In the genomic region with DNA sequence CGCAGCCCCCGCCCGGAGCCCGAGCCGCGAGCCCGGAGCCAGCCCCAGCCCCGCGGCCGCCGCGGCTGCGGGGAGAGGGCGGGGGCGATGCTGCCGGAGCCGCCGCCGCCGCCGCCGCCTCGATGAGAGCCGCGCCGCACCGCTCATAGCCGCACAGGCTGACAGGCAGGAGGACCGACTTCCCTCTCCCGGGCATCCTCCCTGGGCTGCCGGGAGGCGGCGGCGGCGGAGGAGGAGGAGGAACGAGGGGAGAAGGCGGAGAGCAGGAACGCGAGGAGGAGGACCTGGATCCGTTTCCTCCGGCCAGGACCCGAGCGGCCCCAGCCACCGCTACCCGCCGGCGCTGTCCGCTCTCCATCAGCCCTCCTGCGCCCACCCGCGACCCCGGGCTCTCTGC, we compare ENCODE assay signal across 8 cellular contexts. TPM values are rescaled to one million over a fixed set of nuclear protein-coding genes. Genes with fewer than 3 reads are reported as not detected.
A peak's percentile ranks its signal among the peaks of the same experiment; 100 is the strongest.
DNase-seq lines count a peak whose midpoint lies in the region; ATAC-seq and TF ChIP-seq lines count a peak whose summit lies in the region.

No MANE protein-coding gene starts in this region.

- H3K4me1 ChIP-seq in esophagus muscularis mucosa: peaks cover 16 to 48% (median 42%) of the 10 kb centered on the region in 4 donors

- no peak for TF ChIP-seq EP300 in esophagus muscularis mucosa (IDR thresholded peaks at IDR 0.05)

- H3K27ac Mint-ChIP-seq in T-helper 17 cell (no peak overlapping the region), nephron progenitor cell (no peak overlapping the region)

- H3K9me3 Mint-ChIP-seq in nephron progenitor cell: no peaks in the 10 kb centered on the region

- TF ChIP-seq CTCF in esophagus muscularis mucosa (IDR thresholded peaks at IDR 0.05) (no peak), nephron progenitor cell (IDR thresholded peaks at IDR 0.05) (no peak)

- no peaks in the 10 kb centered on the region for H3K36me3 ChIP-seq in esophagus muscularis mucosa

- peak overlapping the region; percentile 89 to 96 (median 92) for H3K4me3 ChIP-seq in esophagus muscularis mucosa

- in situ Hi-C loops in Caki2 (cut with HindIII; ENCODE audit: low pct_unique_long_range_greater_than_20kb, low sequenced_read_pairs): no loop called here

- H3K9me3 ChIP-seq in T-helper 17 cell (ENCODE audit: control insufficient read depth, low read length, poor library complexity, severe bottlenecking) (no peaks in the 10 kb centered on the region), esophagus muscularis mucosa (no peaks in the 10 kb centered on the region)

- intact Hi-C loops in esophagus muscularis mucosa (cut with DNase I): loop anchor here (5.0 to 10.0 kb wide), 2 partner anchors 79 to 237 kb away; no protein-coding TSS in a partner anchor

- DNase-seq in Caki2 (ENCODE audit: low read depth): peak; percentile 43
- no peak for DNase-seq in T-helper 17 cell
- no peak for DNase-seq in esophagus muscularis mucosa (ENCODE audit: extremely low spot score)
- DNase-seq in nephron progenitor cell: no peak
- DNase-seq in NCI-H187 (lab: John Stamatoyannopoulos, UW): no peak
- DNase-seq in central memory CD4-positive, alpha-beta T cell: no peak

- peaks cover 18% of the 10 kb centered on the region for H3K4me1 Mint-ChIP-seq in T-helper 17 cell
- H3K4me1 Mint-ChIP-seq in nephron progenitor cell: peaks cover 37% of the 10 kb centered on the region

- H3K27me3 ChIP-seq in esophagus muscularis mucosa: peaks cover 0 to 11% (median 0%) of the 10 kb centered on the region in 4 donors

- H3K36me3 Mint-ChIP-seq in T-helper 17 cell (ENCODE audit: low read depth) (peaks cover 5% of the 10 kb centered on the region), nephron progenitor cell (ENCODE audit: low read depth) (no peaks in the 10 kb centered on the region)

- ATAC-seq in GM19372 (IDR thresholded peaks at IDR 0.05; ENCODE audit: low read depth, unreplicated experiment) (peak; percentile 25), HG03280 (IDR thresholded peaks at IDR 0.05; ENCODE audit: unreplicated experiment) (peak; percentile 37), T-helper 17 cell (peak; percentile 53)

- no peak for TF ChIP-seq POLR2A in esophagus muscularis mucosa (IDR thresholded peaks at IDR 0.05; ENCODE audit: low read depth)

- H3K4me3 Mint-ChIP-seq in T-helper 17 cell: no peak overlapping the region
- peak overlapping the region; percentile 56 for H3K4me3 Mint-ChIP-seq in nephron progenitor cell

- WGBS in esophagus muscularis mucosa: no CpG with 5 or more reads among the region's 52 CpGs

- peak overlapping the region; percentile 94 to 97 (median 95) for H3K27ac ChIP-seq in esophagus muscularis mucosa (replicated peaks in 1 of 4)

- H3K27me3 Mint-ChIP-seq in T-helper 17 cell: peaks cover 52% of the 10 kb centered on the region
- H3K27me3 Mint-ChIP-seq in nephron progenitor cell (ENCODE audit: low read depth, poor library complexity): peaks cover 76% of the 10 kb centered on the region

RNA-seq across cellular contexts. Expression of gene KLHL29, which starts 0.4 kb away (rescaled TPM):
- total RNA-seq in Caki2 (2014; rRNA removed; shearing (Covaris generic); ENCODE audit: low replicate concordance): 1.4 and 2.1 TPM in 2 replicates
- total RNA-seq in T-helper 17 cell (1 to 10 TPM in 1 of 2 donors, under 1 TPM in 1; 0.42 to 1.1 TPM), esophagus muscularis mucosa (10 to 100 TPM; 22.0 to 26.1 (median 23.4) TPM)
